In genomic region chr11:116613201-116613910, GRCh38 we compare ENCODE assay signal across 16 cellular contexts.
DNase-seq lines count a peak whose midpoint lies in the region; ATAC-seq and TF ChIP-seq lines count a peak whose summit lies in the region.
"Had no signal": no experiment of that assay in that cellular context is flagged by ENCODE, and none has a peak within 500 bp of the region (broad histone marks: within the 10 kb centered on the region; RNA-seq: fewer than 3 reads in every experiment).

No MANE protein-coding gene starts in this region.

- H3K36me3 Mint-ChIP-seq in endodermal cell (ENCODE audit: low read depth): no peaks in the 10 kb centered on the region

- H3K36me3 ChIP-seq in HEK293 (ENCODE audit: control insufficient read depth in 2 of 2, insufficient read depth in 1 of 2, low read length in 2 of 2): no peaks in the 10 kb centered on the region
- H3K36me3 ChIP-seq in endodermal cell (ENCODE audit: control insufficient read depth, insufficient read depth, low read length): no peaks in the 10 kb centered on the region
- no peaks in the 10 kb centered on the region for H3K36me3 ChIP-seq in stomach
- H3K36me3 ChIP-seq: SJSA1 had no signal

- no peak overlapping the region for H3K27ac Mint-ChIP-seq in endodermal cell
- H3K27ac Mint-ChIP-seq: B cell; CD4-positive, alpha-beta T cell had no signal

- H3K4me3 ChIP-seq in HEK293 (ENCODE audit: low read depth, low read length): no peak overlapping the region
- no peak overlapping the region for H3K4me3 ChIP-seq in endodermal cell (ENCODE audit: low read length)
- H3K4me3 ChIP-seq in stomach: no peak overlapping the region
- H3K4me3 ChIP-seq: SJSA1 had no signal

- H3K27me3 ChIP-seq in endodermal cell (ENCODE audit: control insufficient read depth, insufficient read depth, low read length, poor library complexity, severe bottlenecking): peaks cover 7% of the 10 kb centered on the region
- H3K27me3 ChIP-seq in stomach: peaks cover 0 to 30% (median 10%) of the 10 kb centered on the region in 3 donors
- H3K27me3 ChIP-seq: SJSA1 had no signal

- WGBS in endodermal cell (ENCODE audit: insufficient coverage in 1 of 2, insufficient read length in 1 of 2), 2 experiments: 91 to 97% methylated on average over 21 to 29 of the region's 29 CpGs
- 72 to 78% (median 76%) methylated on average over 27 to 29 of the region's 29 CpGs for WGBS in stomach, 5 donors

- intact Hi-C loops in stomach (cut with DNase I; ENCODE audit: low total_unique reads): no loop called here

- H3K4me1 ChIP-seq in HEK293 (ENCODE audit: control insufficient read depth, insufficient read depth, low read length): no peaks in the 10 kb centered on the region
- H3K4me1 ChIP-seq in endodermal cell (ENCODE audit: control insufficient read depth, insufficient read depth, low read length): no peaks in the 10 kb centered on the region
- H3K4me1 ChIP-seq in stomach: no peaks in the 10 kb centered on the region
- H3K4me1 ChIP-seq: SJSA1 had no signal

- DNase-seq in NCI-H2171 (lab: John Stamatoyannopoulos, UW) (peak; percentile 41), endodermal cell (peak; percentile 33), stomach (peak; percentile 11), T-helper 2 cell (no peak), NCI-H2029 treated with DMSO at 0.1 percent for 48 hours (lab: John Stamatoyannopoulos, UW) (no peak)
- DNase-seq: Calu3; CD4-positive, alpha-beta T cell; IMR-90; Kasumi-1; NCI-H1417 treated with DMSO at 0.1 percent for 48 hours; NCI-H2107; NCI-H510A had no signal

- POLR2A ChIA-PET in HEK293 (lab: Yijun Ruan, JAX): no interaction called here

- H3K27ac ChIP-seq in HEK293 (ENCODE audit: extremely low read depth, low read depth, low read length) (no peak overlapping the region), endodermal cell (ENCODE audit: low read depth, low read length) (no peak overlapping the region), stomach (no peak overlapping the region)
- H3K27ac ChIP-seq: SJSA1 had no signal

- peaks cover 10% of the 10 kb centered on the region for H3K27me3 Mint-ChIP-seq in endodermal cell (ENCODE audit: insufficient read depth)

- TF ChIP-seq CTCF in HEK293 (tag by site-specific recombination; IDR thresholded peaks at IDR 0.05): no peak
- no peak for TF ChIP-seq CTCF in endodermal cell (conservative IDR thresholded peaks at IDR 0.05)
- no peak for TF ChIP-seq CTCF in stomach (IDR thresholded peaks at IDR 0.05)

- no peak for TF ChIP-seq EP300 in stomach (IDR thresholded peaks at IDR 0.05)

- no peak overlapping the region for H3K4me3 Mint-ChIP-seq in endodermal cell
- H3K4me3 Mint-ChIP-seq: B cell; CD4-positive, alpha-beta T cell had no signal

- CTCF ChIA-PET in HEK293 (lab: Yijun Ruan, JAX): no interaction called here

- H3K9me3 ChIP-seq in HEK293 (ENCODE audit: control insufficient read depth, insufficient read depth, low read depth, low read length) (no peaks in the 10 kb centered on the region), endodermal cell (ENCODE audit: control insufficient read depth, low read length) (no peaks in the 10 kb centered on the region), stomach (no peaks in the 10 kb centered on the region)
- H3K9me3 ChIP-seq: SJSA1 had no signal

- H3K9me3 Mint-ChIP-seq in endodermal cell: no peaks in the 10 kb centered on the region
- H3K9me3 Mint-ChIP-seq: CD4-positive, alpha-beta T cell had no signal

- no peak for ATAC-seq in HG02798 (IDR thresholded peaks at IDR 0.05; ENCODE audit: poor library complexity, unreplicated experiment)

- TF ChIP-seq POLR2A in stomach (IDR thresholded peaks at IDR 0.05): no peak

- no peak overlapping the region for H3K9ac ChIP-seq in endodermal cell (ENCODE audit: extremely low read depth, low read length, poor library complexity, severe bottlenecking)

- no peaks in the 10 kb centered on the region for H3K4me1 Mint-ChIP-seq in endodermal cell
- H3K4me1 Mint-ChIP-seq: B cell had no signal

TF ChIP-seq in HEK293, 187 proteins besides CTCF, POLR2A, EP300 and RAD21:
- 0 out of 2 replicates have a peak, but pooled peaks have one; percentile 10 for TF ChIP-seq SCRT2 (tag by site-specific recombination; IDR thresholded peaks at IDR 0.05)
- TF ChIP-seq ZNF768 (tag by site-specific recombination; IDR thresholded peaks at IDR 0.05): no peak
- TF ChIP-seq ZNF518A (tag by site-specific recombination; conservative IDR thresholded peaks at IDR 0.05; ENCODE audit: low read depth): no peak
- TF ChIP-seq ZNF623 (tag by site-specific recombination; IDR thresholded peaks at IDR 0.05): no peak

Comparison
In these comparisons a context has a peak if more than half of its experiments do, and no peak if none do; other contexts are left out.
1. DNase-seq: peak in NCI-H2171 (single experiment), endodermal cell (single experiment) and stomach (single experiment); none in T-helper 2 cell (0 of 5) and NCI-H2029 treated with DMSO at 0.1 percent for 48 hours (single experiment).